ENCODE assay signal across 1 cellular context in genomic region chr7:45035909-45036308, GRCh38.
TF ChIP-seq lines count a peak whose summit lies in the region.

No MANE protein-coding gene starts in this region.

TF ChIP-seq in K562, 482 proteins besides CTCF, POLR2A, EP300 and RAD21 (continued from another document):
- TF ChIP-seq THRB (CRISPR knock-in tag; conservative IDR thresholded peaks at IDR 0.05) (no peak), XRCC4 (IDR thresholded peaks at IDR 0.05; ENCODE audit: extremely low read depth, insufficient read depth, insufficient read length) (no peak), HINFP (tag; conservative IDR thresholded peaks at IDR 0.05; ENCODE audit: low read depth) (no peak), ZSCAN29 (IDR thresholded peaks at IDR 0.05) (no peak), DPF2 (IDR thresholded peaks at IDR 0.05) (no peak), PTBP1 (IDR thresholded peaks at IDR 0.05; ENCODE audit: low read depth, low read length) (no peak), HMG20B (CRISPR knock-in tag; IDR thresholded peaks at IDR 0.05) (no peak), ZBTB43 (CRISPR knock-in tag; IDR thresholded peaks at IDR 0.05) (no peak), NR3C1 (CRISPR knock-in tag; IDR thresholded peaks at IDR 0.05) (no peak), SMARCC2 (IDR thresholded peaks at IDR 0.05; ENCODE audit: low read depth) (no peak), CTBP1 (IDR thresholded peaks at IDR 0.05; ENCODE audit: borderline replicate concordance) (no peak), BCL6 (CRISPR knock-in tag; IDR thresholded peaks at IDR 0.05) (no peak)
